ENCODE assay signal across 28 cellular contexts in the genomic region with DNA sequence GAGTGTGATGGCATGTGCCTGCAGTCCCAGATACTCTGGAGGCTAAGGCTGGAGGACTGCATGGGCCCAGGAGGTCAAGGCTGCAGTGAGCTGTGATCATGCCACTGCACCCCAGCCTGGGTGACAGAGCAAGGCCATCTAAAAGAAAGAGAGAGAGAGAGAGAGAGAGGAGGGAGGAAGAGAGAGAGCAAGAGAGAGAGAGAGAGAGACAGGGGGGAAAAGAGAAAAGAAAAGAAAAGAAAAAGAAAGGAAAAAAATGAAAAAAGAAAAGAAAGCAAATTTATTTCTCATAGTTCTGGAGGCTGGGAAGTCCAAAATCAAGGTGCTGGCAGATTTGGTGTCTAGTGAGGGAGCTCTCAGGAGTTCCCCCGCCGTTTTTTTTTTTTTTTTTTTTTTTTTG.
"Had no signal": no experiment of that assay in that cellular context is flagged by ENCODE, and none has a peak within 500 bp of the region (broad histone marks: within the 10 kb centered on the region; RNA-seq: fewer than 3 reads in every experiment).

No MANE protein-coding gene starts in this region.

- H3K9me3 Mint-ChIP-seq: natural killer cell; stimulated activated effector memory CD8-positive, alpha-beta T cell treated with anti-CD3 and anti-CD28 coated beads, Interleukin-12 subunit alpha, Interleukin-12 subunit beta, amount 100 ng/mL, for 72 hours had no signal

- H3K27ac Mint-ChIP-seq: naive thymus-derived CD4-positive, alpha-beta T cell; natural killer cell; nephron; neural progenitor cell; progenitor cell of endocrine pancreas; stimulated activated effector memory CD8-positive, alpha-beta T cell treated with anti-CD3 and anti-CD28 coated beads, Interleukin-12 subunit alpha, Interleukin-12 subunit beta, amount 100 ng/mL, for 72 hours; stimulated activated naive B cell treated with anti-CD40 and anti-IgM and Interleukin-4, amounts not matched to agents 10 μg/mL and 1 μg/mL and 100 μg/mL, for 72 hours had no signal

- H3K4me3 ChIP-seq: neural progenitor cell, ovary, psoas muscle, right lobe of liver, sigmoid colon, stomach, thoracic aorta, thyroid gland, tibial nerve, upper lobe of left lung, vagina had no signal

- ATAC-seq: naive thymus-derived CD4-positive, alpha-beta T cell; natural killer cell; psoas muscle; right lobe of liver; stimulated activated effector memory CD8-positive, alpha-beta T cell treated with anti-CD3 and anti-CD28 coated beads, Interleukin-12 subunit alpha, Interleukin-12 subunit beta, amount 100 ng/mL, for 72 hours; stimulated activated naive B cell treated with anti-CD40 and anti-IgM and Interleukin-4, amounts not matched to agents 10 μg/mL and 1 μg/mL and 100 μg/mL, for 72 hours had no signal

- H3K27me3 Mint-ChIP-seq: stimulated activated naive B cell treated with anti-CD40 and anti-IgM and Interleukin-4, amounts not matched to agents 10 μg/mL and 1 μg/mL and 100 μg/mL, for 72 hours had no signal

- H3K36me3 ChIP-seq: neural progenitor cell, ovary, right lobe of liver had no signal

- H3K27ac ChIP-seq: neural progenitor cell, ovary, parathyroid adenoma, psoas muscle, right lobe of liver, sigmoid colon, stomach, thoracic aorta, thyroid gland, tibial nerve, upper lobe of left lung, vagina had no signal

- DNase-seq: naive thymus-derived CD4-positive, alpha-beta T cell; natural killer cell; occipital lobe; ovary; posterior cingulate gyrus; psoas muscle; right cardiac atrium; right lobe of liver; sigmoid colon; small intestine; stimulated activated CD4-positive, alpha-beta T cell treated with anti-CD3 and anti-CD28 coated beads, Interleukin-15, amount 100 ng/mL, for 24 hours; stimulated activated CD4-positive, alpha-beta T cell treated with anti-CD3 and anti-CD28 coated beads, Interleukin-2, amount 100 ng/mL, for 24 hours; stimulated activated CD4-positive, alpha-beta T cell treated with anti-CD3 and anti-CD28 coated beads, Interleukin-2, amount 100 ng/mL, for 48 hours; stimulated activated CD4-positive, alpha-beta T cell treated with anti-CD3 and anti-CD28 coated beads, Interleukin-4, amount 100 ng/mL, for 24 hours; stimulated activated naive B cell treated with anti-CD40 and anti-IgM and Interleukin-4, amounts not matched to agents 10 μg/mL and 1 μg/mL and 100 μg/mL, for 72 hours; stimulated activated naive CD4-positive, alpha-beta T cell treated with Interleukin-2 at 50 U/mL for 16 hours; stomach; thyroid gland; trophoblast cell; upper lobe of left lung had no signal

- H3K4me3 Mint-ChIP-seq: naive thymus-derived CD4-positive, alpha-beta T cell; natural killer cell; nephron; neural progenitor cell; stimulated activated effector memory CD8-positive, alpha-beta T cell treated with anti-CD3 and anti-CD28 coated beads, Interleukin-12 subunit alpha, Interleukin-12 subunit beta, amount 100 ng/mL, for 72 hours; stimulated activated naive B cell treated with anti-CD40 and anti-IgM and Interleukin-4, amounts not matched to agents 10 μg/mL and 1 μg/mL and 100 μg/mL, for 72 hours had no signal

- H3K9me3 ChIP-seq: ovary, psoas muscle, right lobe of liver, sigmoid colon, stomach, thoracic aorta, thyroid gland, tibial nerve, upper lobe of left lung, vagina had no signal

- H3K4me1 ChIP-seq: neural progenitor cell, psoas muscle, right lobe of liver, tibial nerve, vagina had no signal
